In the genomic region with DNA sequence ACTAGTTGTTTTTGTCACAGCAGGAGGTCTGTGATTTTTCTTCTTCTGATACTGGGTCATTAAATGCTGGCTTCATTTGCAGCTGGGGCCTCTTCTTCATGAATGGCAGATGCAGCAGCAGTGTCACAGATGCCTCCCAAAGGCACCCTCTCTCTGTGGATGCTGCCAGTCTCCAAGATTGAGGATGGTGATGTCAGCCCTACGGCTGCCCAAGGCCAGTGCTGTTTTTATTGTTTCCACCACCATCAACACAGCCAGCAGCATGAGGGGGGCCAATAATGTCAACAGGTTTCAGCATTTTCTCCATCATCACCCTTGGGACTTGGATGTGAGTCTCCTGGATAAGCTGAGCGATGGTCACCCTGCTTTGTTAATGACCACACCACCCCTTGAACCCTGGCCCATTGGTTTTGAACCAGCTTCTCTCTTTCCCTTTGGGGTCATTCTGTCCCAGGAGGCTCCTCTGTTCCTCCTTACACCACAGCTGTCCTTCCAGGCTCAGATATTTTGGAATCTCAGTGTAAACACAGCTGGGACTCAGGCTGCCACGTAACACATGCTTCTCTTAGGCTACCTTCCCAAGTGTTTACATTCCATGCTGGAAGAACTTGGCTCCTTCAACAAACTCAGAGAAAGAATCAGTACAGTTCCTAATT, we compare ENCODE assay signal across 16 cellular contexts.
DNase-seq lines count a peak whose midpoint lies in the region; TF ChIP-seq lines count a peak whose summit lies in the region.
"Had no signal": no experiment of that assay in that cellular context is flagged by ENCODE, and none has a peak within 500 bp of the region (broad histone marks: within the 10 kb centered on the region; RNA-seq: fewer than 3 reads in every experiment).

No MANE protein-coding gene starts in this region.

- no peak overlapping the region for H3K27ac ChIP-seq in Karpas-422 (ENCODE audit: low read length)
- peak overlapping the region; percentile 99 for H3K27ac ChIP-seq in cingulate gyrus (ENCODE audit: low read depth, low read length)
- H3K27ac ChIP-seq in substantia nigra (ENCODE audit: low read depth, low read length, poor library complexity, severe bottlenecking) = peak overlapping the region; percentile 91
- no peak overlapping the region for H3K27ac ChIP-seq in brain microvascular endothelial cell
- H3K27ac ChIP-seq: BLaER1, tibial artery had no signal

- no peaks in the 10 kb centered on the region for H3K9me2 ChIP-seq in Karpas-422 (replicated peaks; ENCODE audit: insufficient read depth, low read length)

- H3K79me2 ChIP-seq in Karpas-422 (ENCODE audit: low read length) = no peaks in the 10 kb centered on the region

- DNase-seq in Karpas-422 (peak; percentile 27), iris pigment epithelial cell (ENCODE audit: low read depth) (peak; percentile 60), substantia nigra (lab: John Stamatoyannopoulos, UW) (peak in 14 of 49 donors; percentile 5 to 45 (median 18)), GOT3 (lab: John Stamatoyannopoulos, UW) (no peak), brain microvascular endothelial cell (no peak), NCI-H1930 (lab: John Stamatoyannopoulos, UW) (no peak), activated gamma-delta T cell treated with Interleukin-2 at 50 U/mL for 16 hours (no peak)
- DNase-seq: activated CD4-positive, alpha-beta memory T cell treated with anti-CD3 and anti-CD28 coated beads, Interleukin-2, amount 10 ng/mL, durations not matched to agents 7 days and 5 days; activated T-cell treated with anti-CD3 and anti-CD28 coated beads, Interleukin-2, amount 50 U/mL, for 48 hours; kidney; NCI-H82; stimulated activated CD4-positive, alpha-beta T cell treated with anti-CD3 and anti-CD28 coated beads, Interleukin-4, amount 100 ng/mL, for 24 hours; SW 1271; tibial artery had no signal

- TF ChIP-seq CTCF in brain microvascular endothelial cell (IDR thresholded peaks at IDR 0.05; ENCODE audit: low read depth, low read length, missing control alignments) = no peak

- H3K36me3 ChIP-seq in Karpas-422 (ENCODE audit: insufficient read depth, low read length) (no peaks in the 10 kb centered on the region), brain microvascular endothelial cell (replicated peaks) (no peaks in the 10 kb centered on the region)
- H3K36me3 ChIP-seq: BLaER1, tibial artery had no signal

- H3K27me3 ChIP-seq in Karpas-422 (ENCODE audit: low read length) (no peaks in the 10 kb centered on the region), brain microvascular endothelial cell (replicated peaks) (no peaks in the 10 kb centered on the region)
- H3K27me3 ChIP-seq: BLaER1, tibial artery had no signal

- H3K4me1 ChIP-seq in Karpas-422 (ENCODE audit: low read length) = no peaks in the 10 kb centered on the region

- H4K20me1 ChIP-seq in Karpas-422 (ENCODE audit: insufficient read depth, low read depth, low read length) = peaks cover 7% of the 10 kb centered on the region; the same call in 1 of the 2 replicates
- H4K20me1 ChIP-seq: BLaER1 had no signal

- in situ Hi-C loops in brain microvascular endothelial cell (cut with HindIII; ENCODE audit: low pct_ligation_motif_present, low sequenced_read_pairs) = no loop called here

- H2AFZ ChIP-seq in Karpas-422 (ENCODE audit: low read length) = no peak overlapping the region

- no peak overlapping the region for H3K9ac ChIP-seq in Karpas-422 (ENCODE audit: low read length)
- H3K9ac ChIP-seq: BLaER1 had no signal

- H3K9me3 ChIP-seq in Karpas-422 (ENCODE audit: low read length) = no peaks in the 10 kb centered on the region
- H3K9me3 ChIP-seq: tibial artery had no signal

- no peak overlapping the region for H3K4me2 ChIP-seq in Karpas-422 (ENCODE audit: low read depth, low read length, poor library complexity, severe bottlenecking)

- H3K4me3 ChIP-seq in Karpas-422 (ENCODE audit: low read length) (no peak overlapping the region), brain microvascular endothelial cell (ENCODE audit: low read depth, low read length) (no peak overlapping the region)
- H3K4me3 ChIP-seq: BLaER1, tibial artery had no signal

Comparison
In these comparisons a context has a peak if more than half of its experiments do, and no peak if none do; other contexts are left out.
1. DNase-seq: peak in Karpas-422 (single experiment) and iris pigment epithelial cell (single experiment); none in GOT3 (single experiment), brain microvascular endothelial cell (single experiment), NCI-H1930 (0 of 2) and activated gamma-delta T cell treated with Interleukin-2 at 50 U/mL for 16 hours (single experiment).
2. H3K27ac ChIP-seq: peak in cingulate gyrus (single experiment) and substantia nigra (single experiment); none in Karpas-422 (single experiment) and brain microvascular endothelial cell (single experiment).